In the genomic region with DNA sequence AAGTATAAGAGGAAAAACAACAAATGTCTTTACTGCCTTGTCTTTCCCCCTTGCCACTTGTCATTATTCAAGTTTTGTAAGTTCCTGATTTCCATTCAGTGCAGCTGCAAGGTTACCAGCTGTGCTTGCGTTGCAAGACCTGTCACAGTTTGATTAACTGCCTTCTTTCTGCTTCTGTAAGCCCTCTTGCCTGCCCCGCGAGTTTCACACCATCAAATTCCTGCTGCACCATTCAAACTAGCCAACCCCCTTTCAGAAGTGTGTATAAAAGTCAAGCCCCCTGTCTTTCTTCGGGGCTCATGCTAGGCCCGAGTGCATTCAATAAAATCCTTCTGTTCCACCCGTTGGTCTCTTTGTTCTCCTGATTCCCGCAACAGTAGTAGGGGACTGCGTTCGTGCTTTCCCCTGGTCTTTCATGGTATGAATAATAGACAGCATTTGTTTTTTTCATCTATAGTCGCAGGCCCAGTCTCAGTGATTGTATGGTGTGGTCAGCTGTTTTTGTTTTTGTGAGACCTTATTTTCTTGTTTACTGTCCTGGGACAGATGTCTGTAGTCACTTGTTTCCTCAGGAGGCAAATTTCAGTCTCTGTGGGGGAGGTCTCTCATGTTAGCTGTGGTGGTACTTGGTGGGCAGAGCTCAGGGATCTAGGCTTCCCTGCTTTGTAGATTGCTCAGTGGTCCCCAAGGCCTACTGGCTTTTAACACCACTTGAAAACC, we compare ENCODE assay signal across 8 cellular contexts.
DNase-seq lines count a peak whose midpoint lies in the region; ATAC-seq, FAIRE-seq and TF ChIP-seq lines count a peak whose summit lies in the region.
"Not testable (repeated sequence)": the region's sequence is repeated elsewhere in the genome, so short reads cannot be mapped to it uniquely, and the experiment has no call there.

No MANE protein-coding gene starts in this region.

- 17 to 25% methylated on average over 9 of the region's 10 CpGs for WGBS in sigmoid colon, 2 donors

- H3K27me3 ChIP-seq in sigmoid colon: not testable (repeated sequence)

- ATAC-seq in GM18858 (IDR thresholded peaks at IDR 0.05; ENCODE audit: unreplicated experiment): peak; percentile 43

- H3K4me1 ChIP-seq in sigmoid colon: not testable (repeated sequence)

- FAIRE-seq in RCC 7860 (lab: Jason Lieb, UNC): not testable (repeated sequence)

- peak overlapping the region; percentile 94 for H3K27ac ChIP-seq in 22Rv1
- H3K27ac ChIP-seq in cingulate gyrus (ENCODE audit: low read depth, low read length): peak overlapping the region; percentile 84
- peak overlapping the region; percentile 64 to 93 (median 88) for H3K27ac ChIP-seq in sigmoid colon

- intact Hi-C loops in sigmoid colon (cut with DNase I): not testable (repeated sequence)

- not testable (repeated sequence) for TF ChIP-seq EP300 in sigmoid colon (IDR thresholded peaks at IDR 0.05)

- peak overlapping the region in 2 of 4 donors; percentile 50 to 52 for H3K4me3 ChIP-seq in sigmoid colon

- in situ Hi-C loops in KBM-7 (cut with MboI; ENCODE audit: low pct_unique_long_range_greater_than_20kb, low sequenced_read_pairs): not testable (repeated sequence)

- not testable (repeated sequence) for H3K9me3 ChIP-seq in sigmoid colon

- DNase-seq in KBM-7 (peak; percentile 37), RCC 7860 (ENCODE audit: low spot score) (peak; percentile 57), kidney tubule cell (ENCODE audit: low spot score) (peak; percentile 51)
- peak; percentile 65 for DNase-seq in activated CD8-positive, alpha-beta memory T cell treated with anti-CD3 and anti-CD28 coated beads, Interleukin-2, amount 50 U/mL, for 48 hours
- not testable (repeated sequence) for DNase-seq in sigmoid colon

- H3K36me3 ChIP-seq in sigmoid colon: not testable (repeated sequence)

- not testable (repeated sequence) for TF ChIP-seq CTCF in 22Rv1 (IDR thresholded peaks at IDR 0.05); sigmoid colon (IDR thresholded peaks at IDR 0.05)

- not testable (repeated sequence) for TF ChIP-seq POLR2A in sigmoid colon (IDR thresholded peaks at IDR 0.05)
